1 cellular context compared by ENCODE assay signal in genomic region chr20:45340236-45340847, GRCh38.
TF ChIP-seq lines count a peak whose summit lies in the region.

No MANE protein-coding gene starts in this region.

TF ChIP-seq in IMR-90, 13 proteins besides CTCF, POLR2A, EP300 and RAD21 (continued from another document):
- TF ChIP-seq NFE2L2 (IDR thresholded peaks at IDR 0.05; ENCODE audit: low read depth, low read length) (no peak), RCOR1 (IDR thresholded peaks at IDR 0.05; ENCODE audit: insufficient replicate concordance, low read length) (peak; percentile 45), BHLHE40 (IDR thresholded peaks at IDR 0.05; ENCODE audit: low read depth, low read length) (no peak)
TF ChIP-seq in IMR-90: peak in this region for 1.
